2 cellular contexts compared by ENCODE assay signal in genomic region chr10:27643296-27643695, GRCh38.
TF ChIP-seq lines count a peak whose summit lies in the region.

No MANE protein-coding gene starts in this region.

TF ChIP-seq in IMR-90, 13 proteins besides CTCF, POLR2A, EP300 and RAD21:
- TF ChIP-seq NFE2L2 (IDR thresholded peaks at IDR 0.05; ENCODE audit: low read depth, low read length) = no peak
- TF ChIP-seq MAFK (IDR thresholded peaks at IDR 0.05; ENCODE audit: low read depth, low read length) = no peak

TF ChIP-seq in H1, 55 proteins besides CTCF, POLR2A, EP300 and RAD21:
- TF ChIP-seq RXRA (IDR thresholded peaks at IDR 0.05; ENCODE audit: insufficient read depth, low read depth, low read length) (no peak), RFX5 (IDR thresholded peaks at IDR 0.05; ENCODE audit: borderline replicate concordance, low read depth, low read length) (no peak), HDAC6 (IDR thresholded peaks at IDR 0.05; ENCODE audit: low read depth, low read length) (no peak), JUND (IDR thresholded peaks at IDR 0.05; ENCODE audit: low read length) (no peak), CTBP2 (IDR thresholded peaks at IDR 0.05; ENCODE audit: borderline replicate concordance, insufficient read depth, insufficient read length, low read length) (no peak), SP4 (IDR thresholded peaks at IDR 0.05; ENCODE audit: low read length) (no peak), BACH1 (IDR thresholded peaks at IDR 0.05; ENCODE audit: low read length) (no peak), YY1 (IDR thresholded peaks at IDR 0.05; ENCODE audit: low read depth, low read length) (no peak), MAX (IDR thresholded peaks at IDR 0.05) (no peak), CHD1 (IDR thresholded peaks at IDR 0.05; ENCODE audit: low read depth, low read length) (no peak), TBP (IDR thresholded peaks at IDR 0.05; ENCODE audit: low read depth, low read length) (no peak), KDM1A (IDR thresholded peaks at IDR 0.05; ENCODE audit: borderline replicate concordance, low read length) (no peak), RNF2 (IDR thresholded peaks at IDR 0.05; ENCODE audit: borderline replicate concordance, low read depth, low read length, missing control alignments, poor library complexity, severe bottlenecking) (no peak), JUN (IDR thresholded peaks at IDR 0.05; ENCODE audit: low read depth, low read length) (no peak), KDM4A (IDR thresholded peaks at IDR 0.05; ENCODE audit: low read depth, low read length, severe bottlenecking) (no peak), SP2 (IDR thresholded peaks at IDR 0.05; ENCODE audit: low read length) (no peak)
- TF ChIP-seq, protein P1, sequence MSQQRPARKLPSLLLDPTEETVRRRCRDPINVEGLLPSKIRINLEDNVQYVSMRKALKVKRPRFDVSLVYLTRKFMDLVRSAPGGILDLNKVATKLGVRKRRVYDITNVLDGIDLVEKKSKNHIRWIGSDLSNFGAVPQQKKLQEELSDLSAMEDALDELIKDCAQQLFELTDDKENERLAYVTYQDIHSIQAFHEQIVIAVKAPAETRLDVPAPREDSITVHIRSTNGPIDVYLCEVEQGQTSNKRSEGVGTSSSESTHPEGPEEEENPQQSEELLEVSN (IDR thresholded peaks at IDR 0.05) = no peak
- TF ChIP-seq, protein P2, sequence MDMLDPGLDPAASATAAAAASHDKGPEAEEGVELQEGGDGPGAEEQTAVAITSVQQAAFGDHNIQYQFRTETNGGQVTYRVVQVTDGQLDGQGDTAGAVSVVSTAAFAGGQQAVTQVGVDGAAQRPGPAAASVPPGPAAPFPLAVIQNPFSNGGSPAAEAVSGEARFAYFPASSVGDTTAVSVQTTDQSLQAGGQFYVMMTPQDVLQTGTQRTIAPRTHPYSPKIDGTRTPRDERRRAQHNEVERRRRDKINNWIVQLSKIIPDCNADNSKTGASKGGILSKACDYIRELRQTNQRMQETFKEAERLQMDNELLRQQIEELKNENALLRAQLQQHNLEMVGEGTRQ (IDR thresholded peaks at IDR 0.05; ENCODE audit: low read length) = no peak
- TF ChIP-seq, protein P3, sequence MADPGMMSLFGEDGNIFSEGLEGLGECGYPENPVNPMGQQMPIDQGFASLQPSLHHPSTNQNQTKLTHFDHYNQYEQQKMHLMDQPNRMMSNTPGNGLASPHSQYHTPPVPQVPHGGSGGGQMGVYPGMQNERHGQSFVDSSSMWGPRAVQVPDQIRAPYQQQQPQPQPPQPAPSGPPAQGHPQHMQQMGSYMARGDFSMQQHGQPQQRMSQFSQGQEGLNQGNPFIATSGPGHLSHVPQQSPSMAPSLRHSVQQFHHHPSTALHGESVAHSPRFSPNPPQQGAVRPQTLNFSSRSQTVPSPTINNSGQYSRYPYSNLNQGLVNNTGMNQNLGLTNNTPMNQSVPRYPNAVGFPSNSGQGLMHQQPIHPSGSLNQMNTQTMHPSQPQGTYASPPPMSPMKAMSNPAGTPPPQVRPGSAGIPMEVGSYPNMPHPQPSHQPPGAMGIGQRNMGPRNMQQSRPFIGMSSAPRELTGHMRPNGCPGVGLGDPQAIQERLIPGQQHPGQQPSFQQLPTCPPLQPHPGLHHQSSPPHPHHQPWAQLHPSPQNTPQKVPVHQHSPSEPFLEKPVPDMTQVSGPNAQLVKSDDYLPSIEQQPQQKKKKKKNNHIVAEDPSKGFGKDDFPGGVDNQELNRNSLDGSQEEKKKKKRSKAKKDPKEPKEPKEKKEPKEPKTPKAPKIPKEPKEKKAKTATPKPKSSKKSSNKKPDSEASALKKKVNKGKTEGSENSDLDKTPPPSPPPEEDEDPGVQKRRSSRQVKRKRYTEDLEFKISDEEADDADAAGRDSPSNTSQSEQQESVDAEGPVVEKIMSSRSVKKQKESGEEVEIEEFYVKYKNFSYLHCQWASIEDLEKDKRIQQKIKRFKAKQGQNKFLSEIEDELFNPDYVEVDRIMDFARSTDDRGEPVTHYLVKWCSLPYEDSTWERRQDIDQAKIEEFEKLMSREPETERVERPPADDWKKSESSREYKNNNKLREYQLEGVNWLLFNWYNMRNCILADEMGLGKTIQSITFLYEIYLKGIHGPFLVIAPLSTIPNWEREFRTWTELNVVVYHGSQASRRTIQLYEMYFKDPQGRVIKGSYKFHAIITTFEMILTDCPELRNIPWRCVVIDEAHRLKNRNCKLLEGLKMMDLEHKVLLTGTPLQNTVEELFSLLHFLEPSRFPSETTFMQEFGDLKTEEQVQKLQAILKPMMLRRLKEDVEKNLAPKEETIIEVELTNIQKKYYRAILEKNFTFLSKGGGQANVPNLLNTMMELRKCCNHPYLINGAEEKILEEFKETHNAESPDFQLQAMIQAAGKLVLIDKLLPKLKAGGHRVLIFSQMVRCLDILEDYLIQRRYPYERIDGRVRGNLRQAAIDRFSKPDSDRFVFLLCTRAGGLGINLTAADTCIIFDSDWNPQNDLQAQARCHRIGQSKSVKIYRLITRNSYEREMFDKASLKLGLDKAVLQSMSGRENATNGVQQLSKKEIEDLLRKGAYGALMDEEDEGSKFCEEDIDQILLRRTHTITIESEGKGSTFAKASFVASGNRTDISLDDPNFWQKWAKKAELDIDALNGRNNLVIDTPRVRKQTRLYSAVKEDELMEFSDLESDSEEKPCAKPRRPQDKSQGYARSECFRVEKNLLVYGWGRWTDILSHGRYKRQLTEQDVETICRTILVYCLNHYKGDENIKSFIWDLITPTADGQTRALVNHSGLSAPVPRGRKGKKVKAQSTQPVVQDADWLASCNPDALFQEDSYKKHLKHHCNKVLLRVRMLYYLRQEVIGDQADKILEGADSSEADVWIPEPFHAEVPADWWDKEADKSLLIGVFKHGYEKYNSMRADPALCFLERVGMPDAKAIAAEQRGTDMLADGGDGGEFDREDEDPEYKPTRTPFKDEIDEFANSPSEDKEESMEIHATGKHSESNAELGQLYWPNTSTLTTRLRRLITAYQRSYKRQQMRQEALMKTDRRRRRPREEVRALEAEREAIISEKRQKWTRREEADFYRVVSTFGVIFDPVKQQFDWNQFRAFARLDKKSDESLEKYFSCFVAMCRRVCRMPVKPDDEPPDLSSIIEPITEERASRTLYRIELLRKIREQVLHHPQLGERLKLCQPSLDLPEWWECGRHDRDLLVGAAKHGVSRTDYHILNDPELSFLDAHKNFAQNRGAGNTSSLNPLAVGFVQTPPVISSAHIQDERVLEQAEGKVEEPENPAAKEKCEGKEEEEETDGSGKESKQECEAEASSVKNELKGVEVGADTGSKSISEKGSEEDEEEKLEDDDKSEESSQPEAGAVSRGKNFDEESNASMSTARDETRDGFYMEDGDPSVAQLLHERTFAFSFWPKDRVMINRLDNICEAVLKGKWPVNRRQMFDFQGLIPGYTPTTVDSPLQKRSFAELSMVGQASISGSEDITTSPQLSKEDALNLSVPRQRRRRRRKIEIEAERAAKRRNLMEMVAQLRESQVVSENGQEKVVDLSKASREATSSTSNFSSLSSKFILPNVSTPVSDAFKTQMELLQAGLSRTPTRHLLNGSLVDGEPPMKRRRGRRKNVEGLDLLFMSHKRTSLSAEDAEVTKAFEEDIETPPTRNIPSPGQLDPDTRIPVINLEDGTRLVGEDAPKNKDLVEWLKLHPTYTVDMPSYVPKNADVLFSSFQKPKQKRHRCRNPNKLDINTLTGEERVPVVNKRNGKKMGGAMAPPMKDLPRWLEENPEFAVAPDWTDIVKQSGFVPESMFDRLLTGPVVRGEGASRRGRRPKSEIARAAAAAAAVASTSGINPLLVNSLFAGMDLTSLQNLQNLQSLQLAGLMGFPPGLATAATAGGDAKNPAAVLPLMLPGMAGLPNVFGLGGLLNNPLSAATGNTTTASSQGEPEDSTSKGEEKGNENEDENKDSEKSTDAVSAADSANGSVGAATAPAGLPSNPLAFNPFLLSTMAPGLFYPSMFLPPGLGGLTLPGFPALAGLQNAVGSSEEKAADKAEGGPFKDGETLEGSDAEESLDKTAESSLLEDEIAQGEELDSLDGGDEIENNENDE (IDR thresholded peaks at IDR 0.05; ENCODE audit: insufficient replicate concordance, low read length) = no peak
